18 cellular contexts compared by ENCODE assay signal in genomic region chr2:886072-887022, GRCh38.
"Had no signal": no experiment of that assay in that cellular context is flagged by ENCODE, and none has a peak within 500 bp of the region (broad histone marks: within the 10 kb centered on the region; RNA-seq: fewer than 3 reads in every experiment).

No MANE protein-coding gene starts in this region.

- H3K4me1 ChIP-seq: esophagus muscularis mucosa, right atrium auricular region, suprapubic skin had no signal

- H3K27ac Mint-ChIP-seq: activated naive CD4-positive, alpha-beta T cell treated with anti-CD3 and anti-CD28 coated beads, Interleukin-2, amount 50 U/mL, for 24 hours; activated T-cell treated with anti-CD3 and anti-CD28 coated beads, Interleukin-2, amount 50 U/mL, for 24 hours; stimulated activated naive CD8-positive, alpha-beta T cell treated with anti-CD3 and anti-CD28 coated beads, Interleukin-15, Interleukin-2, amounts not matched to agents 100 ng/mL and 50 ng/mL, for 24 hours had no signal

- H3K4me3 Mint-ChIP-seq: activated naive CD4-positive, alpha-beta T cell treated with anti-CD3 and anti-CD28 coated beads, Interleukin-2, amount 50 U/mL, for 24 hours; activated T-cell treated with anti-CD3 and anti-CD28 coated beads, Interleukin-2, amount 50 U/mL, for 24 hours; naive thymus-derived CD8-positive, alpha-beta T cell; stimulated activated naive CD8-positive, alpha-beta T cell treated with anti-CD3 and anti-CD28 coated beads, Interleukin-15, Interleukin-2, amounts not matched to agents 100 ng/mL and 50 ng/mL, for 24 hours had no signal

- H3K27ac ChIP-seq: adrenal gland, esophagus muscularis mucosa, neutrophil, right atrium auricular region, suprapubic skin had no signal

- H3K4me1 Mint-ChIP-seq: activated naive CD4-positive, alpha-beta T cell treated with anti-CD3 and anti-CD28 coated beads, Interleukin-2, amount 50 U/mL, for 24 hours had no signal

- FAIRE-seq: endometrium, islet of Langerhans, small intestine had no signal

- H3K4me3 ChIP-seq: adrenal gland, esophagus muscularis mucosa, mucosa of descending colon, right atrium auricular region, suprapubic skin had no signal

- H3K9me3 Mint-ChIP-seq: activated naive CD4-positive, alpha-beta T cell treated with anti-CD3 and anti-CD28 coated beads, Interleukin-2, amount 50 U/mL, for 24 hours; activated T-cell treated with anti-CD3 and anti-CD28 coated beads, Interleukin-2, amount 50 U/mL, for 24 hours; stimulated activated naive CD8-positive, alpha-beta T cell treated with anti-CD3 and anti-CD28 coated beads, Interleukin-15, Interleukin-2, amounts not matched to agents 100 ng/mL and 50 ng/mL, for 24 hours had no signal

- H3K36me3 ChIP-seq: adrenal gland, esophagus muscularis mucosa, neutrophil, right atrium auricular region, suprapubic skin had no signal

- ATAC-seq: activated CD4-positive, CD25-positive, alpha-beta regulatory T cell treated with anti-CD3 and anti-CD28 coated beads, Interleukin-2, amount 50 U/mL, for 24 hours; left lobe of liver; mucosa of descending colon; naive thymus-derived CD8-positive, alpha-beta T cell had no signal

- DNase-seq: activated T-cell treated with anti-CD3 and anti-CD28 coated beads, Interleukin-2, amount 50 U/mL, for 24 hours; mammary epithelial cell; mucosa of descending colon; naive thymus-derived CD8-positive, alpha-beta T cell; small intestine; stimulated activated CD4-positive, alpha-beta T cell treated with anti-CD3 and anti-CD28 coated beads, Interleukin-4, amount 100 ng/mL, for 4 hours; trophoblast cell had no signal

- H3K36me3 Mint-ChIP-seq: activated naive CD4-positive, alpha-beta T cell treated with anti-CD3 and anti-CD28 coated beads, Interleukin-2, amount 50 U/mL, for 24 hours; naive thymus-derived CD8-positive, alpha-beta T cell had no signal

- H3K27me3 ChIP-seq: adrenal gland, right atrium auricular region had no signal

- H3K9me3 ChIP-seq: adrenal gland, esophagus muscularis mucosa, mucosa of descending colon, neutrophil, right atrium auricular region, suprapubic skin had no signal
